In the genomic region with DNA sequence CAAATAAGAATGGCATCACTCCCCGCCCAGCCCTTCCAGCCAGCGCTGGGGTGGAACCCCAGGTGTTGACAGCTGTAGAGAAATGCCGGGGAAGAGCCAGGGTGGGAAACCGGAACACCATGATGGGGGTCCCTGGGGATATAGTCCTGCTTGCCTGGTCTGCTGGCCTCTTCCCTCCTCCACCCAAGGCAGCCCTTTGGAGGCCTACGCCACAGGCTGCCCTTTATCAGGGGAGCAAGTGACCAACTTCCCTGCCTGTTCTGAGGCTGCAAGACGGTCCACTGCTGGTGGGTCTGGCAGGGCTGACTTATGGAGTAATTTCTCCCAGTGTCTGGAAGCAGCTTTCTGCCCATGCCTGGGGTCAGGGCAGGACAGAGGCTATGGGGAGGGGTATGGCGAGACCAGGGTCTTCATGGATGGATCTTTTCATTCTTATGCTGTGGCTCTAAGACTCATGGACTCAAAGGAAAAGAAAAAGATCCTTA, we compare ENCODE assay signal across 21 cellular contexts. TPM values are rescaled to one million over a fixed set of nuclear protein-coding genes. Genes with fewer than 3 reads are reported as not detected.
"Had no signal": no experiment of that assay in that cellular context is flagged by ENCODE, and none has a peak within 500 bp of the region (broad histone marks: within the 10 kb centered on the region; RNA-seq: fewer than 3 reads in every experiment).

No MANE protein-coding gene starts in this region.

- H3K4me3 ChIP-seq: adrenal gland, body of pancreas, mucosa of descending colon, prostate gland, stomach, vagina had no signal

- ATAC-seq: activated CD4-positive, alpha-beta T cell treated with anti-CD3 and anti-CD28 coated beads for 36 hours; body of pancreas; mucosa of descending colon; natural killer cell had no signal

- H3K36me3 Mint-ChIP-seq: natural killer cell had no signal

- H3K4me1 ChIP-seq: prostate gland had no signal

- H3K4me1 Mint-ChIP-seq: activated CD4-positive, alpha-beta memory T cell treated with anti-CD3 and anti-CD28 coated beads, Interleukin-2, amount 10 ng/mL, durations not matched to agents 7 days and 5 days; activated CD4-positive, alpha-beta T cell treated with anti-CD3 and anti-CD28 coated beads for 36 hours; endodermal cell had no signal

- H3K36me3 ChIP-seq: adrenal gland, prostate gland, stomach, vagina had no signal

- H3K9me3 Mint-ChIP-seq: central memory CD8-positive, alpha-beta T cell; endodermal cell; natural killer cell had no signal

- H3K27ac ChIP-seq: adrenal gland, body of pancreas, prostate gland, stomach, vagina had no signal

- H3K9me3 ChIP-seq: adrenal gland, body of pancreas, mucosa of descending colon, prostate gland, stomach, vagina had no signal

- DNase-seq: activated CD4-positive, alpha-beta memory T cell treated with anti-CD3 and anti-CD28 coated beads, Interleukin-2, amount 10 ng/mL, durations not matched to agents 7 days and 5 days; activated CD4-positive, alpha-beta T cell treated with anti-CD3 and anti-CD28 coated beads for 36 hours; activated CD8-positive, alpha-beta memory T cell treated with anti-CD3 and anti-CD28 coated beads, Interleukin-2, amount 50 U/mL, for 4 hours; activated gamma-delta T cell treated with Interleukin-2 at 50 U/mL for 16 hours; endodermal cell; hippocampal formation; natural killer cell; nucleus accumbens; stimulated activated CD4-positive, alpha-beta T cell treated with anti-CD3 and anti-CD28 coated beads, Interleukin-4, amount 100 ng/mL, for 4 hours; stomach; T-helper 9 cell had no signal

- H3K4me3 Mint-ChIP-seq: activated CD4-positive, alpha-beta memory T cell treated with anti-CD3 and anti-CD28 coated beads, Interleukin-2, amount 10 ng/mL, durations not matched to agents 7 days and 5 days; activated CD4-positive, alpha-beta T cell treated with anti-CD3 and anti-CD28 coated beads for 36 hours; central memory CD8-positive, alpha-beta T cell; dendritic cell treated with granulocyte-macrophage colony-stimulating factor and Interleukin-4, amounts not matched to agents 40 ng/mL and 50 ng/mL, for 4 days; endodermal cell; natural killer cell had no signal

- H3K27me3 Mint-ChIP-seq: activated CD4-positive, alpha-beta memory T cell treated with anti-CD3 and anti-CD28 coated beads, Interleukin-2, amount 10 ng/mL, durations not matched to agents 7 days and 5 days; activated CD4-positive, alpha-beta T cell treated with anti-CD3 and anti-CD28 coated beads for 36 hours; central memory CD8-positive, alpha-beta T cell; dendritic cell treated with granulocyte-macrophage colony-stimulating factor and Interleukin-4, amounts not matched to agents 40 ng/mL and 50 ng/mL, for 4 days had no signal

- H3K27ac Mint-ChIP-seq: activated CD4-positive, alpha-beta memory T cell treated with anti-CD3 and anti-CD28 coated beads, Interleukin-2, amount 10 ng/mL, durations not matched to agents 7 days and 5 days; activated CD4-positive, alpha-beta T cell treated with anti-CD3 and anti-CD28 coated beads for 36 hours; dendritic cell treated with granulocyte-macrophage colony-stimulating factor and Interleukin-4, amounts not matched to agents 40 ng/mL and 50 ng/mL, for 4 days; endodermal cell; natural killer cell had no signal

- H3K27me3 ChIP-seq: adrenal gland, body of pancreas, vagina had no signal

RNA-seq across cellular contexts. Expression of a gene that starts 50.8 kb away (rescaled TPM):
- total RNA-seq: activated CD4-positive, alpha-beta memory T cell treated with anti-CD3 and anti-CD28 coated beads, Interleukin-2, amount 10 ng/mL, durations not matched to agents 7 days and 5 days; activated CD4-positive, alpha-beta T cell treated with anti-CD3 and anti-CD28 coated beads for 36 hours; adrenal gland; endodermal cell; lung microvascular endothelial cell; SK-MEL-5; skeletal muscle tissue had no signal
